16 cellular contexts compared by ENCODE assay signal in genomic region chr3:155388417-155388816, GRCh38.
"Had no signal": no experiment of that assay in that cellular context is flagged by ENCODE, and none has a peak within 500 bp of the region (broad histone marks: within the 10 kb centered on the region; RNA-seq: fewer than 3 reads in every experiment).

No MANE protein-coding gene starts in this region.

- ATAC-seq: gastroesophageal sphincter, heart left ventricle, left cardiac atrium, left lung, left ventricle myocardium superior, lower lobe of right lung had no signal

- H3K27ac ChIP-seq: coronary artery, dorsolateral prefrontal cortex, esophagus muscularis mucosa, foreskin keratinocyte, gastroesophageal sphincter, heart left ventricle, left lung, lower lobe of right lung had no signal

- H3K4me3 ChIP-seq: coronary artery, dorsolateral prefrontal cortex, esophagus muscularis mucosa, gastroesophageal sphincter, heart left ventricle, left lung, lower lobe of right lung had no signal

- H3K27me3 ChIP-seq: esophagus muscularis mucosa, foreskin keratinocyte, gastroesophageal sphincter, heart left ventricle, left lung had no signal

- H3K9me3 ChIP-seq: esophagus muscularis mucosa, gastroesophageal sphincter, heart left ventricle, left lung, lower lobe of right lung had no signal

- DNase-seq: dermis blood vessel endothelial cell; dorsolateral prefrontal cortex; effector CD4-positive, alpha-beta T cell; effector memory CD4-positive, alpha-beta T cell; foreskin keratinocyte; heart left ventricle; hippocampal formation; left cardiac atrium; left lung; left ventricle myocardium superior; lower lobe of right lung; mesendoderm; midbrain had no signal

- H3K36me3 ChIP-seq: esophagus muscularis mucosa, gastroesophageal sphincter, heart left ventricle, left lung, lower lobe of right lung had no signal
